ENCODE assay signal across 8 cellular contexts in genomic region chr1:108199781-108200626, GRCh38. TPM values are rescaled to one million over a fixed set of nuclear protein-coding genes. Genes with fewer than 3 reads are reported as not detected.
DNase-seq lines count a peak whose midpoint lies in the region; ATAC-seq and TF ChIP-seq lines count a peak whose summit lies in the region.

Gene SLC25A24 (minus strand): TSS chr1:108200343. CDS start chr1:108200138, 205 bp downstream.

- H3K27ac ChIP-seq in MM.1S (ENCODE audit: low read length) (peak within 1 kb of the TSS; percentile 61; the same call in 1 of the 2 replicates), prostate gland (peak within 1 kb of the TSS; percentile 77 to 89)

- peaks cover 25% of the 10 kb centered on the region for H3K79me2 ChIP-seq in MM.1S (ENCODE audit: low read length)

- peak within 1 kb of the TSS; percentile 77 for H3K4me2 ChIP-seq in MM.1S (ENCODE audit: low read depth, low read length)

- TF ChIP-seq CTCF in MM.1S (IDR thresholded peaks at IDR 0.05; ENCODE audit: low read length), result no peak
- no peak for TF ChIP-seq CTCF in prostate gland (IDR thresholded peaks at IDR 0.05)

- H3F3A ChIP-seq in MM.1S (ENCODE audit: insufficient read depth, low read length), result peaks cover 7% of the 10 kb centered on the region

- DNase-seq in ELR (ENCODE audit: low read depth) (peak; percentile 84), H4 (ENCODE audit: low spot score) (peak; percentile 75), MM.1S (peak; percentile 65), amniotic stem cell (lab: John Stamatoyannopoulos, UW) (peak; percentile 58), left cardiac atrium (peak; percentile 87), prostate gland (ENCODE audit: low spot score) (peak; percentile 66), ureter (ENCODE audit: low spot score) (peak; percentile 87)

- WGBS in prostate gland, result under 1% methylated on average over 54 of the region's 96 CpGs

- H3K27me3 ChIP-seq in MM.1S (replicated peaks; ENCODE audit: insufficient read depth, low read length) (no peaks in the 10 kb centered on the region), prostate gland (replicated peaks; ENCODE audit: insufficient read depth) (no peaks in the 10 kb centered on the region)

- H3K4me1 ChIP-seq in MM.1S (ENCODE audit: low read length) (peaks cover 7% of the 10 kb centered on the region), prostate gland (replicated peaks) (peaks cover 4% of the 10 kb centered on the region)

- peak within 1 kb of the TSS; percentile 68 for H3K9ac ChIP-seq in MM.1S (ENCODE audit: low read length)

- no peaks in the 10 kb centered on the region for H3K9me3 ChIP-seq in MM.1S (replicated peaks; ENCODE audit: insufficient read depth, low read length)
- H3K9me3 ChIP-seq in prostate gland, result no peaks in the 10 kb centered on the region

- peak; percentile 99 for ATAC-seq in left cardiac atrium

- H4K20me1 ChIP-seq in MM.1S (ENCODE audit: insufficient read depth, low read length), result no peaks in the 10 kb centered on the region

- intact Hi-C loops in T-helper 1 cell treated with Interleukin-12 subunit alpha and Interleukin-12 subunit beta and Interleukin-4 antibody, amounts not matched to agents 30 ng/mL and 1 ng/mL, for 36 hours (cut with micrococcal nuclease), result loop anchor here (1.0 to 5.0 kb wide), 8 partner anchors 11 to 547 kb away; partner anchors contain the start of genes HENMT1, PRPF38B and STXBP3
- intact Hi-C loops in left cardiac atrium (cut with DNase I), result no loop called here
- intact Hi-C loops in prostate gland (cut with DNase I), result no loop called here

- no peaks in the 10 kb centered on the region for H3K9me2 ChIP-seq in MM.1S (replicated peaks; ENCODE audit: insufficient read depth, low read length)

- peak within 1 kb of the TSS; percentile 93 for H3K4me3 ChIP-seq in MM.1S (ENCODE audit: low read length)
- peak within 1 kb of the TSS; percentile 88 to 90 for H3K4me3 ChIP-seq in prostate gland

- H3K36me3 ChIP-seq in MM.1S (replicated peaks; ENCODE audit: insufficient read depth, low read length), result no peaks in the 10 kb centered on the region
- no peaks in the 10 kb centered on the region for H3K36me3 ChIP-seq in prostate gland

- TF ChIP-seq POLR2A in prostate gland (IDR thresholded peaks at IDR 0.05), result peak; percentile 51

- H2AFZ ChIP-seq in MM.1S (ENCODE audit: low read length), result peak within 1 kb of the TSS; percentile 91

RNA-seq across cellular contexts. Expression of gene SLC25A24, which starts in this region (rescaled TPM):
- total RNA-seq in H4 (2014; rRNA removed; shearing (Covaris generic)), result 28.7 and 32.2 TPM in 2 replicates
- 24.4 and 25.6 TPM in 2 replicates for total RNA-seq in T-helper 1 cell treated with Interleukin-12 subunit alpha and Interleukin-12 subunit beta and Interleukin-4 antibody, amounts not matched to agents 30 ng/mL and 1 ng/mL, for 36 hours
- total RNA-seq in left cardiac atrium (10 to 100 TPM; 16.5 to 17.7 TPM), prostate gland (10 to 100 TPM; 14.9 to 17.6 TPM), ureter (41.1 TPM)

Comparison
In these comparisons a context has a peak if more than half of its experiments do, and no peak if none do; other contexts are left out.
1. Peak in every context shown above with its lines: DNase-seq, ATAC-seq, H3K4me3 ChIP-seq and H3K27ac ChIP-seq.